Comparison of ENCODE assay signal across 1 cellular context in genomic region chr1:1646326-1646725, GRCh38. TPM values are rescaled to one million over a fixed set of nuclear protein-coding genes. Genes with fewer than 3 reads are reported as not detected.
"Had no signal": no experiment of that assay in that cellular context is flagged by ENCODE, and none has a peak within 500 bp of the region (broad histone marks: within the 10 kb centered on the region; RNA-seq: fewer than 3 reads in every experiment).

No MANE protein-coding gene starts in this region.

RNA-seq across cellular contexts. Expression of gene MMP23B, which starts 14.4 kb away (rescaled TPM):
- polyA plus RNA-seq: naive thymus-derived CD4-positive, alpha-beta T cell had no signal
